ENCODE assay signal across 28 cellular contexts in the genomic region with DNA sequence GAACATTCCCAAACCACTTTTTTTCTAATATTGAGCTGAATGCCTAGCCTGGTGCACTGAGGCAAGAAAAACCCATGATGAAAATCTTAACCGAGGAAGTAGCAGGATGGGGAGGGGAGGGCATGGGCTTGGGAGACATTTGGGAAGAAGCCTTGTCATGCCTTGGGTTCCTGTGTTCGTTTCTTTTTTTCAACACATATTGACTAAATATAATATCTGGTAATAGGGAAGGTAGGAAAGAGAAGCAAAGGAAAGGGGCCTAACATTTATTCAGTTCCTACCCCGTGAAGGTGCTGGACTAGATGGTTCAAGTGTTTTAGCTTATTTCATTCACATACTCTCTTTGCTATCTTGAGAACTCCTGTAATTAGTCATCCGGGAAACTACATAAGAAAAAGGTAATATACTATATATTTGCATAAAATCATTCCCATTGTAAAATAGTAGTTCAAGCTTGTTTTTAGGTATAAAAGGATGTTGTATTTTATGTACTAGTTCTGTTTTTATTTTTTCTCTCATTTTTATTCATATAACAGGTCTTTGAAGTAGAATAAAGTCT.
DNase-seq lines count a peak whose midpoint lies in the region; ATAC-seq, FAIRE-seq and TF ChIP-seq lines count a peak whose summit lies in the region.
"Had no signal": no experiment of that assay in that cellular context is flagged by ENCODE, and none has a peak within 500 bp of the region (broad histone marks: within the 10 kb centered on the region; RNA-seq: fewer than 3 reads in every experiment).

No MANE protein-coding gene starts in this region.

- WGBS in mesendoderm (ENCODE audit: extremely low coverage, insufficient coverage, low lambda C conversion rate) = no CpG with 5 or more reads among the region's 4 CpGs
- 80% methylated on average over 4 of the region's 4 CpGs for WGBS in right cardiac atrium

- TF ChIP-seq CTCF in GM12865 (IDR thresholded peaks at IDR 0.05; ENCODE audit: insufficient read depth, low read depth, low read length, missing control alignments) (no peak), WTC11 (IDR thresholded peaks at IDR 0.05) (no peak)

- H3K4me1 ChIP-seq in mesendoderm (ENCODE audit: control insufficient read depth, low read depth, low read length) (peaks cover 20% of the 10 kb centered on the region), right cardiac atrium (ENCODE audit: control insufficient read depth, insufficient read depth, low read length) (no peaks in the 10 kb centered on the region)

- peaks cover 29% of the 10 kb centered on the region for H3K4me1 Mint-ChIP-seq in WTC11
- no peaks in the 10 kb centered on the region for H3K4me1 Mint-ChIP-seq in activated T-cell treated with anti-CD3 and anti-CD28 coated beads, Interleukin-2, amount 50 U/mL, for 4 hours (ENCODE audit: low read depth)

- no peaks in the 10 kb centered on the region for H3K27me3 Mint-ChIP-seq in WTC11 (ENCODE audit: low read depth)
- H3K27me3 Mint-ChIP-seq in activated T-cell treated with anti-CD3 and anti-CD28 coated beads, Interleukin-2, amount 50 U/mL, for 4 hours (ENCODE audit: low read depth) = no peaks in the 10 kb centered on the region
- H3K27me3 Mint-ChIP-seq: IgD-negative memory B cell had no signal

- POLR2A ChIA-PET in WTC11 (lab: Charles Lee) = interaction anchor here (0.8 to 2.3 kb wide), 2 partner anchors 161 to 164 kb away, joined by 3 to 5 read pairs; no protein-coding TSS in a partner anchor

- H3K27me3 ChIP-seq in mesendoderm (ENCODE audit: insufficient read depth, low read length, poor library complexity) (no peaks in the 10 kb centered on the region), right cardiac atrium (ENCODE audit: control insufficient read depth, insufficient read depth) (no peaks in the 10 kb centered on the region)

- peak; percentile 48 for DNase-seq in GM12865 (ENCODE audit: low read depth)
- DNase-seq in GM19239 (ENCODE audit: insufficient read length, low spot score) = no peak
- no peak for DNase-seq in WTC11 (ENCODE audit: low spot score)
- DNase-seq in mesendoderm = no peak
- DNase-seq in activated T-cell treated with anti-CD3 and anti-CD28 coated beads, Interleukin-2, amount 50 U/mL, for 4 hours = no peak
- no peak for DNase-seq in right cardiac atrium
- DNase-seq in stimulated activated naive CD8-positive, alpha-beta T cell treated with anti-CD3 and anti-CD28 coated beads, Interleukin-15, Interleukin-2, amounts not matched to agents 100 U/mL and 50 U/mL, for 24 hours = no peak
- DNase-seq: AML-193; C1 segment of cervical spinal cord; CD8-positive, alpha-beta T cell; DMS 273 treated with DMSO at 0.1 percent for 48 hours; DMS79; EL; GF-D8; HCEC 1CT; NCI-H1048; NCI-H1417; NCI-H1694; NCI-H2029 treated with DMSO at 0.1 percent for 48 hours; NCI-H2227 treated with DMSO at 0.1 percent for 48 hours; NCI-H69; SHP77 had no signal

- H3K23ac ChIP-seq in mesendoderm (ENCODE audit: low read length) = no peak overlapping the region

- intact Hi-C loops in right cardiac atrium (cut with DNase I) = loop anchor here in 3 of 4 donors (5.0 to 10.0 kb wide), 2 partner anchors 265 to 268 kb away; a partner anchor contains a TSS

- H2AK5ac ChIP-seq in mesendoderm (ENCODE audit: low read length) = no peak overlapping the region

- H3K4me3 ChIP-seq in GM12865 (ENCODE audit: low read depth, low read length) = no peak overlapping the region
- no peak overlapping the region for H3K4me3 ChIP-seq in mesendoderm (ENCODE audit: low read length)
- H3K4me3 ChIP-seq in right cardiac atrium (ENCODE audit: low read length) = no peak overlapping the region

- H4K8ac ChIP-seq in mesendoderm (ENCODE audit: low read depth, low read length) = no peak overlapping the region

- H2BK15ac ChIP-seq in mesendoderm (replicated peaks; ENCODE audit: low read depth) = no peak overlapping the region

- no peak overlapping the region for H4K5ac ChIP-seq in mesendoderm (ENCODE audit: low read length)

- no peak overlapping the region for H3K27ac ChIP-seq in mesendoderm (ENCODE audit: low read depth, low read length)
- H3K27ac ChIP-seq in right cardiac atrium (ENCODE audit: low read length) = no peak overlapping the region
- H3K27ac ChIP-seq: RWPE1 had no signal

- H3K18ac ChIP-seq in mesendoderm (ENCODE audit: low read length) = no peak overlapping the region

- peak; percentile 61 for FAIRE-seq in GM19239 (lab: Jason Lieb, UNC)
- FAIRE-seq: A204.1, H1 had no signal

- H3K4ac ChIP-seq in mesendoderm (ENCODE audit: low read depth, low read length) = no peak overlapping the region

- CTCF ChIA-PET in WTC11 (lab: Charles Lee) = interaction anchor here (1.4 to 9.3 kb wide), 2 partner anchors 165 to 267 kb away, joined by 3 to 992 read pairs; a partner anchor contains a TSS

- H2BK120ac ChIP-seq in mesendoderm (ENCODE audit: low read depth, low read length) = peak overlapping the region; percentile 28

- H3K9ac ChIP-seq in mesendoderm (ENCODE audit: low read length) = no peak overlapping the region

- H3K9me3 Mint-ChIP-seq in WTC11 = no peaks in the 10 kb centered on the region
- H3K9me3 Mint-ChIP-seq in activated T-cell treated with anti-CD3 and anti-CD28 coated beads, Interleukin-2, amount 50 U/mL, for 4 hours = no peaks in the 10 kb centered on the region
- H3K9me3 Mint-ChIP-seq: CD8-positive, alpha-beta T cell; IgD-negative memory B cell had no signal

- no peak overlapping the region for H3K4me3 Mint-ChIP-seq in WTC11
- no peak overlapping the region for H3K4me3 Mint-ChIP-seq in activated T-cell treated with anti-CD3 and anti-CD28 coated beads, Interleukin-2, amount 50 U/mL, for 4 hours
- H3K4me3 Mint-ChIP-seq: CD8-positive, alpha-beta T cell; IgD-negative memory B cell had no signal

- no peaks in the 10 kb centered on the region for H3K79me1 ChIP-seq in mesendoderm (ENCODE audit: low read length)

- no peaks in the 10 kb centered on the region for H3K9me3 ChIP-seq in right cardiac atrium (ENCODE audit: control insufficient read depth, low read length)

- H3K27ac Mint-ChIP-seq in WTC11 = peak overlapping the region; percentile 20; the same call in 1 of the 2 replicates
- H3K27ac Mint-ChIP-seq: CD8-positive, alpha-beta T cell; IgD-negative memory B cell had no signal

- no peaks in the 10 kb centered on the region for H3K79me2 ChIP-seq in mesendoderm (ENCODE audit: control insufficient read depth, insufficient read depth, low read length)

- ATAC-seq in WTC11 (no peak), right cardiac atrium (no peak), GM18909 (IDR thresholded peaks at IDR 0.05; ENCODE audit: poor library complexity, unreplicated experiment) (no peak)
- ATAC-seq in activated T-cell treated with anti-CD3 and anti-CD28 coated beads, Interleukin-2, amount 50 U/mL, for 4 hours = no peak
- ATAC-seq in stimulated activated naive CD8-positive, alpha-beta T cell treated with anti-CD3 and anti-CD28 coated beads, Interleukin-15, Interleukin-2, amounts not matched to agents 100 U/mL and 50 U/mL, for 24 hours = no peak
- ATAC-seq: CD8-positive, alpha-beta T cell; Panc1 had no signal

- no peaks in the 10 kb centered on the region for H3K36me3 ChIP-seq in mesendoderm (ENCODE audit: control insufficient read depth, insufficient read depth, low read length)

- no peaks in the 10 kb centered on the region for H3K36me3 Mint-ChIP-seq in WTC11
- peaks cover 4% of the 10 kb centered on the region for H3K36me3 Mint-ChIP-seq in activated T-cell treated with anti-CD3 and anti-CD28 coated beads, Interleukin-2, amount 50 U/mL, for 4 hours (ENCODE audit: insufficient read depth)
- H3K36me3 Mint-ChIP-seq: IgD-negative memory B cell had no signal

- H3K4me2 ChIP-seq in mesendoderm (ENCODE audit: low read length) = no peak overlapping the region

- H2BK5ac ChIP-seq in mesendoderm (ENCODE audit: low read length) = no peak overlapping the region

- H3K56ac ChIP-seq in mesendoderm (ENCODE audit: low read length) = no peak overlapping the region

TF ChIP-seq in WTC11, 78 proteins besides CTCF, POLR2A, EP300 and RAD21 (continues in another document):
- TF ChIP-seq, protein P1, sequence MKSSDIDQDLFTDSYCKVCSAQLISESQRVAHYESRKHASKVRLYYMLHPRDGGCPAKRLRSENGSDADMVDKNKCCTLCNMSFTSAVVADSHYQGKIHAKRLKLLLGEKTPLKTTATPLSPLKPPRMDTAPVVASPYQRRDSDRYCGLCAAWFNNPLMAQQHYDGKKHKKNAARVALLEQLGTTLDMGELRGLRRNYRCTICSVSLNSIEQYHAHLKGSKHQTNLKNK (CRISPR knock-in tag; IDR thresholded peaks at IDR 0.05) = no peak
- TF ChIP-seq, protein P2, sequence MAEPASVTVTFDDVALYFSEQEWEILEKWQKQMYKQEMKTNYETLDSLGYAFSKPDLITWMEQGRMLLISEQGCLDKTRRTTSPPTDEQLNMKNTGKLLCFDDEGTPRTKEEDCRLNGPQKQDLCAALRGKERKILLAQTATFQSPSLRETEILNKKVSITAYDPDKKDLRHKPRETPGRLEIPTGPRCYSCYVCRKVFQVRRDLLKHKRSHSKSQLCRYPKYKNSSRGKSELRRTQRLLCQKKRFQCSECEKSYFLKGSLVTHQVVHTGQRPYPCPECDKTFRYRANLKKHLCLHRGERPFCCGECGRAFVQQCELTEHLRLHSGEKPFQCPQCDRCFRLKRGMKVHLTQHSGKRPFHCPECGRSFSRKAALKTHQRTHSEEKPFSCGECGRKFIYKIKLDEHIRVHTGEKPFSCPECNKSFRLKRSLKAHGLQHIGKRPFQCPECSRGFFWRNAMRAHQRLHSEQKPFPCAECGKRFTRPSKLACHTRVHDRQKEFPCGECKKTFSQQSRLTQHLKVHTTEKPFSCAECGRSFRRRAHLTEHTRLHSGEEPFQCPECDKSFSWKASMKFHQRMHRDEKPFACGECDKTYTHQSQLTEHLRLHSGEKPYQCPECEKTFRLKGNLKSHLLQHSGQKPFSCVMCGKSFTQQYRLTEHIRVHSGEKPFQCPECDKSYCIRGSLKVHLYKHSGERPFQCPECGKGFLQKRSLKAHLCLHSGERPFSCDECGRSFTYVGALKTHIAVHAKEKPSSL (CRISPR knock-in tag; conservative IDR thresholded peaks at IDR 0.05) = no peak
- TF ChIP-seq TEAD1 (CRISPR knock-in tag; IDR thresholded peaks at IDR 0.05) = no peak
- TF ChIP-seq, protein P3, sequence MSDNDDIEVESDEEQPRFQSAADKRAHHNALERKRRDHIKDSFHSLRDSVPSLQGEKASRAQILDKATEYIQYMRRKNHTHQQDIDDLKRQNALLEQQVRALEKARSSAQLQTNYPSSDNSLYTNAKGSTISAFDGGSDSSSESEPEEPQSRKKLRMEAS (CRISPR knock-in tag; IDR thresholded peaks at IDR 0.05) = no peak
- TF ChIP-seq NR1H2 (CRISPR knock-in tag; IDR thresholded peaks at IDR 0.05) = no peak
- TF ChIP-seq OVOL2 (CRISPR knock-in tag; IDR thresholded peaks at IDR 0.05; ENCODE audit: borderline replicate concordance) = no peak
